ENCODE assay signal across 18 cellular contexts in genomic region chr1:109887271-109887670, GRCh38. TPM values are rescaled to one million over a fixed set of nuclear protein-coding genes. Genes with fewer than 3 reads are reported as not detected.
DNase-seq lines count a peak whose midpoint lies in the region; ATAC-seq and TF ChIP-seq lines count a peak whose summit lies in the region.
"Had no signal": no experiment of that assay in that cellular context is flagged by ENCODE, and none has a peak within 500 bp of the region (broad histone marks: within the 10 kb centered on the region; RNA-seq: fewer than 3 reads in every experiment).

No MANE protein-coding gene starts in this region.

- H3K9me3 ChIP-seq in BLaER1 (no peaks in the 10 kb centered on the region), IMR-90 (ENCODE audit: control insufficient read depth, insufficient read depth, low read length) (no peaks in the 10 kb centered on the region), trophoblast cell (ENCODE audit: insufficient read depth, low read depth, low read length) (no peaks in the 10 kb centered on the region)
- H3K9me3 ChIP-seq: HAP-1 had no signal

- CTCF ChIA-PET in IMR-90 (lab: Yijun Ruan, JAX) (no interaction called here), WTC11 (lab: Charles Lee) (interaction anchor here (1.1 to 1.3 kb wide), 3 partner anchors 33 to 120 kb away, joined by 3 read pairs; no protein-coding TSS in a partner anchor)

- H3K14ac ChIP-seq in IMR-90 (replicated peaks; ENCODE audit: low read depth, low read length) = no peak overlapping the region
- H3K14ac ChIP-seq in trophoblast cell (ENCODE audit: low read length) = no peak overlapping the region

- H2BK5ac ChIP-seq in IMR-90 (ENCODE audit: low read depth, low read length, poor library complexity, severe bottlenecking) (no peak overlapping the region), trophoblast cell (ENCODE audit: low read depth, low read length, poor library complexity) (no peak overlapping the region)

- no peak overlapping the region; the same call in 1 of the 2 replicates for H3K23ac ChIP-seq in IMR-90 (ENCODE audit: low read depth, low read length)
- H3K23ac ChIP-seq in trophoblast cell (ENCODE audit: low read length) = no peak overlapping the region

- H3K9me3 Mint-ChIP-seq in memory B cell (no peaks in the 10 kb centered on the region), WTC11 (no peaks in the 10 kb centered on the region)
- H3K9me3 Mint-ChIP-seq: CD4-positive, alpha-beta memory T cell; GM23338 had no signal

- no peak overlapping the region for H2BK12ac ChIP-seq in trophoblast cell (ENCODE audit: low read length)

- H3K4me3 ChIP-seq in BLaER1 (no peak overlapping the region), IMR-90 (ENCODE audit: insufficient read depth, low read depth, low read length) (no peak overlapping the region), trophoblast cell (ENCODE audit: low read depth, low read length) (no peak overlapping the region)
- H3K4me3 ChIP-seq: GM23338, HAP-1 had no signal

- TF ChIP-seq CTCF in IMR-90 (conservative IDR thresholded peaks at IDR 0.05; ENCODE audit: low read depth, low read length) (no peak), WTC11 (IDR thresholded peaks at IDR 0.05) (no peak)

- H3K4me2 ChIP-seq in BLaER1 (peak overlapping the region; percentile 67), IMR-90 (ENCODE audit: low read depth, low read length) (no peak overlapping the region), trophoblast cell (ENCODE audit: low read length) (no peak overlapping the region)
- H3K4me2 ChIP-seq: GM23338 had no signal

- H2AK5ac ChIP-seq in IMR-90 (ENCODE audit: low read depth, low read length) = no peak overlapping the region
- peak overlapping the region; percentile 22 for H2AK5ac ChIP-seq in trophoblast cell (ENCODE audit: low read length)

- in situ Hi-C loops in IMR-90 (cut with MboI; ENCODE audit: low sequenced_read_pairs) = no loop called here

- H3K36me3 ChIP-seq in BLaER1 (no peaks in the 10 kb centered on the region), IMR-90 (ENCODE audit: control insufficient read depth, insufficient read depth, low read length) (no peaks in the 10 kb centered on the region), trophoblast cell (ENCODE audit: control insufficient read depth in 1 of 2, insufficient read depth in 2 of 2, low read length in 2 of 2) (no peaks in the 10 kb centered on the region)
- H3K36me3 ChIP-seq: HAP-1 had no signal

- POLR2A ChIA-PET in IMR-90 (lab: Charles Lee; ENCODE audit: unreplicated experiment) = no interaction called here
- POLR2A ChIA-PET in WTC11 (lab: Charles Lee) = no interaction called here

- H2AK9ac ChIP-seq in IMR-90 (replicated peaks; ENCODE audit: low read depth, low read length, poor library complexity) = no peak overlapping the region

- H3K27ac Mint-ChIP-seq in memory B cell (peak overlapping the region; percentile 60), WTC11 (no peak overlapping the region)
- H3K27ac Mint-ChIP-seq: GM23338 had no signal

- dilution Hi-C loops in IMR-90 (cut with HindIII; ENCODE audit: low sequenced_read_pairs, unreplicated experiment) = no loop called here

- H2AFZ ChIP-seq in IMR-90 (replicated peaks; ENCODE audit: low read length, poor library complexity) (peak overlapping the region; percentile 11), trophoblast cell (ENCODE audit: insufficient read depth, low read length, poor library complexity) (no peak overlapping the region)
- H2AFZ ChIP-seq: GM23338 had no signal

- H3K27me3 Mint-ChIP-seq in memory B cell (no peaks in the 10 kb centered on the region), WTC11 (ENCODE audit: low read depth) (no peaks in the 10 kb centered on the region)
- H3K27me3 Mint-ChIP-seq: CD4-positive, alpha-beta memory T cell had no signal

- no peak overlapping the region for H2BK15ac ChIP-seq in IMR-90 (ENCODE audit: low read depth, low read length)

- H3K56ac ChIP-seq in IMR-90 (ENCODE audit: extremely low read depth, insufficient read depth, low read length) = no peak overlapping the region

- H4K5ac ChIP-seq in IMR-90 (ENCODE audit: low read depth, low read length) = no peak overlapping the region

- H3K27me3 ChIP-seq in BLaER1 (no peaks in the 10 kb centered on the region), IMR-90 (ENCODE audit: control insufficient read depth, insufficient read depth, low read length) (no peaks in the 10 kb centered on the region), trophoblast cell (ENCODE audit: insufficient read depth, low read length) (no peaks in the 10 kb centered on the region)

- BruUV-seq in IMR-90 (replicated peaks; lab: Mats Ljungman, UMichigan) = no TSS peak

- H3K4me1 Mint-ChIP-seq in memory B cell (peaks cover 48% of the 10 kb centered on the region), WTC11 (peaks cover 13% of the 10 kb centered on the region)

- no peaks in the 10 kb centered on the region for H3K79me2 ChIP-seq in trophoblast cell (ENCODE audit: control insufficient read depth, insufficient read depth, low read length, poor library complexity)

- H3K4me1 ChIP-seq in BLaER1 (peaks cover 13% of the 10 kb centered on the region), IMR-90 (ENCODE audit: control insufficient read depth, insufficient read depth, low read length) (no peaks in the 10 kb centered on the region), trophoblast cell (ENCODE audit: control insufficient read depth in 1 of 2, insufficient read depth in 2 of 2, low read length in 2 of 2) (peaks cover 10 to 16% of the 10 kb centered on the region in 2 experiments)
- H3K4me1 ChIP-seq: HAP-1 had no signal

- H3K79me1 ChIP-seq in IMR-90 (ENCODE audit: low read depth in 1 of 2, low read length in 2 of 2) (no peaks in the 10 kb centered on the region), trophoblast cell (ENCODE audit: low read length) (no peaks in the 10 kb centered on the region)

- 93% methylated on average over 4 of the region's 8 CpGs; no CpG with 5 or more reads in 1 of the 2 experiments for WGBS in IMR-90 (ENCODE audit: extremely low coverage in 2 of 2, insufficient read length in 1 of 2), 2 experiments
- no CpG with 5 or more reads among the region's 8 CpGs for WGBS in trophoblast cell (ENCODE audit: extremely low coverage, insufficient coverage, insufficient read length)

- intact Hi-C loops in IMR-90 (cut with micrococcal nuclease) = no loop called here

- no peak overlapping the region for H3K18ac ChIP-seq in IMR-90 (ENCODE audit: low read depth, low read length)
- no peak overlapping the region for H3K18ac ChIP-seq in trophoblast cell (ENCODE audit: low read length)

- no peak overlapping the region for H2BK120ac ChIP-seq in IMR-90 (ENCODE audit: low read depth, low read length)
- no peak overlapping the region for H2BK120ac ChIP-seq in trophoblast cell (ENCODE audit: insufficient read depth, low read length, poor library complexity)

- H3K4me3 Mint-ChIP-seq in memory B cell (peak overlapping the region; percentile 25), WTC11 (no peak overlapping the region)
- H3K4me3 Mint-ChIP-seq: CD4-positive, alpha-beta memory T cell; GM23338 had no signal

- H2BK20ac ChIP-seq in IMR-90 (ENCODE audit: low read depth, low read length) = no peak overlapping the region; the same call in 1 of the 2 replicates

- H4K8ac ChIP-seq in IMR-90 (ENCODE audit: low read depth in 2 of 2, low read length in 2 of 2) (no peak overlapping the region), trophoblast cell (ENCODE audit: low read depth, low read length) (no peak overlapping the region)

- no peak for TF ChIP-seq RAD21 in IMR-90 (IDR thresholded peaks at IDR 0.05; ENCODE audit: low read length)

- H4K12ac ChIP-seq in trophoblast cell (ENCODE audit: low read depth, low read length) = no peak overlapping the region

- no peak overlapping the region for H3K9ac ChIP-seq in BLaER1
- no peak overlapping the region for H3K9ac ChIP-seq in IMR-90 (ENCODE audit: low read depth, low read length)
- no peak overlapping the region for H3K9ac ChIP-seq in trophoblast cell (ENCODE audit: low read length)

- peaks cover 2% of the 10 kb centered on the region; the same call in 1 of the 2 replicates for H3K9me1 ChIP-seq in IMR-90 (ENCODE audit: insufficient read depth, low read length)

- H3K4ac ChIP-seq in IMR-90 (ENCODE audit: low read depth, low read length) (no peak overlapping the region), trophoblast cell (ENCODE audit: low read depth, low read length) (no peak overlapping the region)

- no peak for TF ChIP-seq POLR2A in IMR-90 (IDR thresholded peaks at IDR 0.05; ENCODE audit: low read depth, low read length)

- DNase-seq in IMR-90 = no peak
- DNase-seq in memory B cell (ENCODE audit: low spot score in 2 of 2) = no peak
- no peak for DNase-seq in trophoblast cell
- DNase-seq in activated naive CD4-positive, alpha-beta T cell (lab: John Stamatoyannopoulos, UW) = no peak
- DNase-seq in activated CD4-positive, alpha-beta T cell treated with anti-CD3 and anti-CD28 coated beads for 48 hours = no peak
- no peak for DNase-seq in WTC11 (ENCODE audit: low spot score)
- DNase-seq: CD4-positive, alpha-beta memory T cell; DND-41; NCI-H1694 treated with DMSO at 0.1 percent for 48 hours; NCI-H2081 treated with DMSO at 0.1 percent for 48 hours; NCI-H2171 treated with DMSO at 0.1 percent for 48 hours; NCI-H524 treated with DMSO at 0.1 percent for 48 hours; NCI-H82; Right ventricle myocardium superior had no signal

- H3K27ac ChIP-seq in BLaER1 = no peak overlapping the region
- no peak overlapping the region for H3K27ac ChIP-seq in IMR-90 (ENCODE audit: insufficient read depth, low read length)
- no peak overlapping the region for H3K27ac ChIP-seq in trophoblast cell (ENCODE audit: low read depth, low read length)

- no peaks in the 10 kb centered on the region for H3K36me3 Mint-ChIP-seq in memory B cell
- no peaks in the 10 kb centered on the region for H3K36me3 Mint-ChIP-seq in WTC11
- H3K36me3 Mint-ChIP-seq: CD4-positive, alpha-beta memory T cell had no signal

- ATAC-seq in IMR-90 (ENCODE audit: low read depth) (no peak), memory B cell (ENCODE audit: low read depth) (peak; percentile 2), WTC11 (no peak), GM21786 (IDR thresholded peaks at IDR 0.05; ENCODE audit: unreplicated experiment) (no peak)
- ATAC-seq: GM23338 had no signal

- no peak overlapping the region for H4K91ac ChIP-seq in IMR-90 (ENCODE audit: insufficient read depth, low read depth, low read length)
- H4K91ac ChIP-seq in trophoblast cell (ENCODE audit: low read depth, low read length) = no peak overlapping the region

- no peaks in the 10 kb centered on the region for H4K20me1 ChIP-seq in BLaER1
- no peaks in the 10 kb centered on the region for H4K20me1 ChIP-seq in IMR-90 (ENCODE audit: insufficient read depth, low read length)

TF ChIP-seq in IMR-90, 13 proteins besides CTCF, POLR2A, EP300 and RAD21 (continues in another document):
- no peak for TF ChIP-seq MAZ (IDR thresholded peaks at IDR 0.05; ENCODE audit: borderline replicate concordance, low read depth, low read length)

TF ChIP-seq in WTC11, 78 proteins besides CTCF, POLR2A, EP300 and RAD21 (continues in another document):
- no peak for TF ChIP-seq JAZF1 (CRISPR knock-in tag; IDR thresholded peaks at IDR 0.05)

RNA-seq across cellular contexts. Expression of gene CSF1, which starts 23.4 kb away (rescaled TPM):
- total RNA-seq in IMR-90 (2012; rRNA removed) = 9.4 and 14.3 TPM in 2 replicates
- polyA plus RNA-seq in IMR-90 (2012; rRNA removed) = 22.0 and 25.6 TPM in 2 replicates
- polyA plus RNA-seq in IMR-90 (2012; cell fraction: cytosol; rRNA removed) = 19.2 and 30.9 TPM in 2 replicates
- polyA plus RNA-seq in IMR-90 (2012; cell fraction: nucleus; rRNA removed; ENCODE audit: low replicate concordance) = 26.9 and 32.7 TPM in 2 replicates
- polyA plus RNA-seq in trophoblast cell (2013) = 10.4 and 10.7 TPM in 2 replicates
- total RNA-seq in WTC11 (2021) = 2.5 to 3.3 TPM (median 3.0 TPM) in 3 replicates
